In genomic region chr15:66032006-66032405, GRCh38 we compare ENCODE assay signal across 29 cellular contexts.
"Had no signal": no experiment of that assay in that cellular context is flagged by ENCODE, and none has a peak within 500 bp of the region (broad histone marks: within the 10 kb centered on the region; RNA-seq: fewer than 3 reads in every experiment).

No MANE protein-coding gene starts in this region.

- H3K4me2 ChIP-seq: hepatocyte had no signal

- H3K79me2 ChIP-seq: hepatocyte had no signal

- H3K9me3 ChIP-seq: colonic mucosa, esophagus muscularis mucosa, esophagus squamous epithelium, gastrocnemius medialis had no signal

- H3K4me3 ChIP-seq: colonic mucosa, coronary artery, dorsolateral prefrontal cortex, esophagus muscularis mucosa, esophagus squamous epithelium, gastrocnemius medialis, gastroesophageal sphincter, heart left ventricle, heart right ventricle, hepatocyte had no signal

- H3K27ac ChIP-seq: colonic mucosa, coronary artery, dorsolateral prefrontal cortex, epithelial cell of prostate, esophagus muscularis mucosa, esophagus squamous epithelium, foreskin keratinocyte, gastrocnemius medialis, gastroesophageal sphincter, heart left ventricle, heart right ventricle, hepatocyte had no signal

- H3K36me3 ChIP-seq: colonic mucosa, esophagus muscularis mucosa, esophagus squamous epithelium, gastrocnemius medialis, gastroesophageal sphincter, heart left ventricle, heart right ventricle had no signal

- H3K4me1 ChIP-seq: colonic mucosa, esophagus muscularis mucosa, esophagus squamous epithelium, gastrocnemius medialis, gastroesophageal sphincter, heart left ventricle, heart right ventricle had no signal

- DNase-seq: colonic mucosa; cortex of kidney; dermis blood vessel endothelial cell; dorsolateral prefrontal cortex; effector CD4-positive, alpha-beta T cell; effector CD8-positive, alpha-beta T cell; effector memory CD4-positive, alpha-beta T cell; effector memory CD8-positive, alpha-beta T cell; endodermal cell; erythroblast; esophagus squamous epithelium; foreskin fibroblast; foreskin keratinocyte; foreskin melanocyte; gastrocnemius medialis; glutamatergic neuron; head of caudate nucleus; heart left ventricle; heart right ventricle had no signal

- FAIRE-seq: colon, endometrium, endothelial cell of umbilical vein, frontal cortex had no signal

- H2AFZ ChIP-seq: hepatocyte had no signal

- ATAC-seq: effector memory CD8-positive, alpha-beta T cell; esophagus mucosa; foreskin keratinocyte; gastrocnemius medialis; gastroesophageal sphincter; heart left ventricle; heart right ventricle had no signal

- H3K27me3 ChIP-seq: colonic mucosa, foreskin keratinocyte had no signal
